Comparison of ENCODE assay signal across 21 cellular contexts in genomic region chr4:188399834-188400233, GRCh38.
DNase-seq lines count a peak whose midpoint lies in the region; TF ChIP-seq lines count a peak whose summit lies in the region.
"Had no signal": no experiment of that assay in that cellular context is flagged by ENCODE, and none has a peak within 500 bp of the region (broad histone marks: within the 10 kb centered on the region; RNA-seq: fewer than 3 reads in every experiment).

No MANE protein-coding gene starts in this region.

- H3K27ac ChIP-seq in HUES6 (ENCODE audit: low read depth, low read length), result peak overlapping the region; percentile 84
- H3K27ac ChIP-seq in mammary epithelial cell (ENCODE audit: insufficient read depth, low read depth, low read length), result peak overlapping the region; percentile 85
- peak overlapping the region; percentile 100 for H3K27ac ChIP-seq in osteoblast (ENCODE audit: low read depth, low read length)
- H3K27ac ChIP-seq: adrenal gland; BLaER1 treated with 17β-estradiol and CSF1 and Interleukin-3, amounts not matched to agents 10 nM and 100 nM; body of pancreas; upper lobe of right lung had no signal

- H2AFZ ChIP-seq in mammary epithelial cell (ENCODE audit: low read depth, low read length), result peak overlapping the region; percentile 46
- H2AFZ ChIP-seq in osteoblast (ENCODE audit: low read length), result peak overlapping the region; percentile 88

- H3K4me2 ChIP-seq in mammary epithelial cell (ENCODE audit: insufficient read depth, low read depth, low read length), result peak overlapping the region; percentile 69
- H3K4me2 ChIP-seq in osteoblast (ENCODE audit: insufficient read depth, low read length), result peak overlapping the region; percentile 75
- H3K4me2 ChIP-seq: BLaER1 treated with 17β-estradiol and CSF1 and Interleukin-3, amounts not matched to agents 10 nM and 100 nM had no signal

- H3K27me3 ChIP-seq in HUES6 (ENCODE audit: control insufficient read depth, insufficient read depth, low read length), result no peaks in the 10 kb centered on the region
- H3K27me3 ChIP-seq in mammary epithelial cell (ENCODE audit: insufficient read depth, low read length), result no peaks in the 10 kb centered on the region
- H3K27me3 ChIP-seq in osteoblast (ENCODE audit: insufficient read depth, low read length), result no peaks in the 10 kb centered on the region
- H3K27me3 ChIP-seq: adrenal gland; BLaER1 treated with 17β-estradiol and CSF1 and Interleukin-3, amounts not matched to agents 10 nM and 100 nM; body of pancreas; upper lobe of right lung had no signal

- dilution Hi-C loops in mammary epithelial cell (cut with HindIII; ENCODE audit: low sequenced_read_pairs), result no loop called here

- no peak for TF ChIP-seq CTCF in mammary epithelial cell (conservative IDR thresholded peaks at IDR 0.05 in 1 of 2, IDR thresholded peaks at IDR 0.05 in 1 of 2; ENCODE audit: extremely low read depth in 1 of 2, insufficient read depth in 1 of 2, low read depth in 1 of 2, low read length in 2 of 2)
- no peak for TF ChIP-seq CTCF in osteoblast (IDR thresholded peaks at IDR 0.05; ENCODE audit: extremely low read depth, low read depth, low read length)

- H3K9me3 ChIP-seq in HUES6 (ENCODE audit: control insufficient read depth, insufficient read depth, low read depth, low read length), result peaks cover 18% of the 10 kb centered on the region; the same call in 1 of the 2 replicates
- no peaks in the 10 kb centered on the region for H3K9me3 ChIP-seq in mammary epithelial cell (replicated peaks; ENCODE audit: insufficient read depth, low read length)
- H3K9me3 ChIP-seq in osteoblast (ENCODE audit: low read depth, low read length), result no peaks in the 10 kb centered on the region
- H3K9me3 ChIP-seq: adrenal gland; BLaER1 treated with 17β-estradiol and CSF1 and Interleukin-3, amounts not matched to agents 10 nM and 100 nM; body of pancreas; upper lobe of right lung had no signal

- intact Hi-C loops in mammary epithelial cell (cut with micrococcal nuclease), result loop anchor here (5.0 to 10.0 kb wide), 6 partner anchors 225 to 1675 kb away; partner anchors contain the start of gene FAT1

- H3K9ac ChIP-seq in HUES6 (ENCODE audit: low read length) (peak overlapping the region; percentile 33), mammary epithelial cell (ENCODE audit: insufficient read depth, low read length) (no peak overlapping the region)
- H3K9ac ChIP-seq: BLaER1 treated with 17β-estradiol and CSF1 and Interleukin-3, amounts not matched to agents 10 nM and 100 nM had no signal

- DNase-seq in mammary epithelial cell (peak; percentile 62), iPS DF 19.7 (ENCODE audit: low read depth, low spot score) (peak; percentile 92), osteoblast (ENCODE audit: insufficient read length, low spot score, missing footprints) (no peak), SW480 (ENCODE audit: low spot score) (no peak), GDM1 (lab: John Stamatoyannopoulos, UW) (no peak), activated gamma-delta T cell (lab: John Stamatoyannopoulos, UW) (no peak), H4 (ENCODE audit: low spot score) (no peak)
- DNase-seq: activated CD4-positive, alpha-beta T cell treated with anti-CD3 and anti-CD28 coated beads, Interleukin-2, amount 50 U/mL, for 48 hours; activated CD4-positive, CD25-positive, alpha-beta regulatory T cell treated with anti-CD3 and anti-CD28 coated beads, Interleukin-2, amount 50 U/mL, for 72 hours; activated naive CD4-positive, alpha-beta T cell treated with Interleukin-2 at 50 U/mL for 16 hours; adrenal gland; body of pancreas; kidney glomerular epithelial cell; naive thymus-derived CD8-positive, alpha-beta T cell; NCI-H446 treated with DMSO at 0.1 percent for 48 hours; occipital lobe; stimulated activated CD4-positive, alpha-beta T cell treated with anti-CD3 and anti-CD28 coated beads, Interleukin-15, amount 100 ng/mL, for 24 hours; stimulated activated naive CD4-positive, alpha-beta T cell; upper lobe of right lung had no signal

- CTCF ChIA-PET in mammary epithelial cell (lab: Charles Lee; ENCODE audit: low non-redundant PET), result interaction anchor here (0.6 kb wide), 1 partner anchor 210 kb away, joined by 5 read pairs; no protein-coding TSS in a partner anchor

- BruUV-seq in mammary epithelial cell (replicated peaks; lab: Mats Ljungman, UMichigan), result no TSS peak

- H3K79me2 ChIP-seq in mammary epithelial cell (ENCODE audit: insufficient read depth, low read length), result peaks cover 9% of the 10 kb centered on the region
- H3K79me2 ChIP-seq in osteoblast (ENCODE audit: insufficient read depth, low read length), result peaks cover 37% of the 10 kb centered on the region

- in situ Hi-C loops in mammary epithelial cell (cut with MboI; ENCODE audit: low sequenced_read_pairs in 2 of 2), result no loop called here

- H4K20me1 ChIP-seq in mammary epithelial cell (ENCODE audit: insufficient read depth, low read length) (no peaks in the 10 kb centered on the region), osteoblast (ENCODE audit: insufficient read depth, low read length) (no peaks in the 10 kb centered on the region)
- H4K20me1 ChIP-seq: BLaER1 treated with 17β-estradiol and CSF1 and Interleukin-3, amounts not matched to agents 10 nM and 100 nM had no signal

- 2% methylated on average over 6 of the region's 6 CpGs for WGBS in mammary epithelial cell (ENCODE audit: low coverage, missing lambda C conversion rate)

- H3K4me1 ChIP-seq in HUES6 (ENCODE audit: control insufficient read depth, insufficient read depth, low read length) (peaks cover 24% of the 10 kb centered on the region), mammary epithelial cell (ENCODE audit: insufficient read depth, low read length) (peaks cover 42% of the 10 kb centered on the region), osteoblast (ENCODE audit: insufficient read depth, low read length) (peaks cover 30% of the 10 kb centered on the region)
- H3K4me1 ChIP-seq: adrenal gland; BLaER1 treated with 17β-estradiol and CSF1 and Interleukin-3, amounts not matched to agents 10 nM and 100 nM; body of pancreas; upper lobe of right lung had no signal

- H3K36me3 ChIP-seq in HUES6 (ENCODE audit: control insufficient read depth, insufficient read depth, low read length) (peaks cover 3% of the 10 kb centered on the region; the same call in 1 of the 2 replicates), mammary epithelial cell (ENCODE audit: insufficient read depth, low read length) (no peaks in the 10 kb centered on the region), osteoblast (ENCODE audit: insufficient read depth, low read length) (peaks cover 7% of the 10 kb centered on the region)
- H3K36me3 ChIP-seq: adrenal gland; BLaER1 treated with 17β-estradiol and CSF1 and Interleukin-3, amounts not matched to agents 10 nM and 100 nM; upper lobe of right lung had no signal

- no peak overlapping the region for H3K4me3 ChIP-seq in HUES6 (ENCODE audit: low read depth, low read length)
- no peak overlapping the region for H3K4me3 ChIP-seq in mammary epithelial cell (replicated peaks in 1 of 3; ENCODE audit: insufficient read depth in 1 of 3, low read depth in 2 of 3, low read length in 3 of 3)
- H3K4me3 ChIP-seq in osteoblast (ENCODE audit: insufficient read depth, low read length), result no peak overlapping the region
- H3K4me3 ChIP-seq: adrenal gland; BLaER1 treated with 17β-estradiol and CSF1 and Interleukin-3, amounts not matched to agents 10 nM and 100 nM; body of pancreas; upper lobe of right lung had no signal

Comparison
In these comparisons a context has a peak if more than half of its experiments do, and no peak if none do; other contexts are left out.
1. DNase-seq: peak in mammary epithelial cell (single experiment) and iPS DF 19.7 (single experiment); none in osteoblast (single experiment), SW480 (single experiment), GDM1 (single experiment), activated gamma-delta T cell (single experiment) and H4 (single experiment).
2. Peak in every context shown above with its lines, with median percentiles within 50 percentile points of each other: H3K27ac ChIP-seq.